9 cellular contexts compared by ENCODE assay signal in the genomic region with DNA sequence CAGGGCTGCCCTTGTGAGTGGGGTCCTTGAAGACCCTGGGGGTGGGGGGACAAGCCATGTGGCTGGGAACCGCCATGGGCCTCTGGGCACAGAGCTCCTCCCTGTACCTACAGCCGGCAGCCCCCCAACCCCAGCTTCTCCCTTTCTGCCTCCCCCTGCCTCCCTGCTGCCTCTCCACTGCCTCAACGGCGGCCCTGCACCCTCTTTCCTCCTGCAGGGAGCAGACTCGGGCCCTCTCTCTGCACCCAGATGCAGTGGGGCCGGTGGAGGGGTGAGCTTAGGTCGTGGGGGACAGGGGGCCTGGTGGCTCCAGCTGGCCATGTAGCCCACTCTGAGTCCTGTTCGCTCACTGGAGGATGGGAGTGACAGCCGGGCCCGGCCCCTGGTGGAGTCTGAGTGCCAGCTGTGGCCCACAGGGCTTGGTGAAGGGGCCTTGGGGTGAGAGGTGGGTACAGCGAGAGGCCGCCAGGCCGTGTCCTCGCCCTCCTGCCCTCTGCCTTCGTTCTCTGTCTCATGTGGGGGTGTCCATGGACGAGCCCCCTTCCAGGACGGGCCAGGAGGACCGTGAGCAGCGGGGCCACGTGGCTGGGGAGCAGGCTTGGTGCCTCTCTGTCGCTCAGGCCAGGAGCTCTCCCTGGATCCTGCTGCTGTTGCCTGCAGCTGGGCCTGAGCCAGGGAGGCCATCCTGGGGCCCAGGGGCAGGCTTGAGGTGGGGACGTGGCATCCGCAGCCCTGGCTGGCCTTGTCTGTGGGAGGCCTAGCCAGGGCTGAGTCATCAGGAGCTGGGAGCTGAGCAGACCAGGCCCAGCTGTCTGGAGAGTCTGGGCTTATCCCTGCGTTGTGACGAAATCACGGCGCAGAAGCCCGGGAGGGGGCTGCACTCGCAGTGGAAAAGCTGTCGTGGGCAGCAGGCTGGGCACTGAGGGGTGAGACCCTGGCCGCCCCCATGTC.
DNase-seq lines count a peak whose midpoint lies in the region; ATAC-seq, FAIRE-seq and TF ChIP-seq lines count a peak whose summit lies in the region.
"Had no signal": no experiment of that assay in that cellular context is flagged by ENCODE, and none has a peak within 500 bp of the region (broad histone marks: within the 10 kb centered on the region; RNA-seq: fewer than 3 reads in every experiment).

No MANE protein-coding gene starts in this region.

- FAIRE-seq in kidney (lab: Jason Lieb, UNC), result no peak

- no peak overlapping the region for H3K4me3 Mint-ChIP-seq in effector memory CD8-positive, alpha-beta T cell

- H3K4me3 ChIP-seq in astrocyte of the spinal cord (ENCODE audit: low read depth, low read length) (no peak overlapping the region), kidney (ENCODE audit: low read length in 2 of 2) (no peak overlapping the region), transverse colon (no peak overlapping the region)

- intact Hi-C loops in kidney (cut with DNase I) (no loop called here), transverse colon (cut with DNase I; ENCODE audit: low total_unique reads) (no loop called here)

- H3K9me3 ChIP-seq in kidney (ENCODE audit: control insufficient read depth in 1 of 2, low read length in 2 of 2), result no peaks in the 10 kb centered on the region
- H3K9me3 ChIP-seq in transverse colon, result no peaks in the 10 kb centered on the region

- peaks cover 0 to 2% of the 10 kb centered on the region in 2 donors for H3K4me1 Mint-ChIP-seq in effector memory CD8-positive, alpha-beta T cell (ENCODE audit: low read depth in 2 of 2)

- no peak overlapping the region for H3K27ac ChIP-seq in kidney (ENCODE audit: low read depth in 2 of 2, low read length in 2 of 2)
- H3K27ac ChIP-seq in transverse colon, result no peak overlapping the region
- H3K27ac ChIP-seq: 22Rv1 had no signal

- peaks cover 27% of the 10 kb centered on the region for H3K27me3 ChIP-seq in transverse colon

- H3K36me3 Mint-ChIP-seq in effector memory CD8-positive, alpha-beta T cell (ENCODE audit: insufficient read depth), result no peaks in the 10 kb centered on the region

- in situ Hi-C loops in astrocyte of the spinal cord (cut with HindIII; ENCODE audit: low sequenced_read_pairs) (no loop called here), transverse colon (cut with MboI; ENCODE audit: low pct_ligation_motif_present in 1 of 4, low pct_unique_long_range_greater_than_20kb in 1 of 4, low sequenced_read_pairs in 3 of 4) (no loop called here)

- H3K36me3 ChIP-seq in kidney (ENCODE audit: control insufficient read depth in 1 of 2, insufficient read depth in 2 of 2, low read length in 2 of 2) (no peaks in the 10 kb centered on the region), transverse colon (no peaks in the 10 kb centered on the region)

- peaks cover 18 to 48% of the 10 kb centered on the region in 2 donors for H3K27me3 Mint-ChIP-seq in effector memory CD8-positive, alpha-beta T cell

- no peak overlapping the region for H3K9ac ChIP-seq in kidney (ENCODE audit: low read length in 2 of 2)

- no peak for TF ChIP-seq EP300 in transverse colon (IDR thresholded peaks at IDR 0.05; ENCODE audit: low read depth)

- H3K4me1 ChIP-seq in kidney (ENCODE audit: control insufficient read depth in 1 of 2, insufficient read depth in 1 of 2, low read depth in 1 of 2, low read length in 2 of 2) (no peaks in the 10 kb centered on the region), transverse colon (peaks cover 0 to 7% (median 0%) of the 10 kb centered on the region in 4 donors)

- no peaks in the 10 kb centered on the region for H3K9me3 Mint-ChIP-seq in effector memory CD8-positive, alpha-beta T cell

- TF ChIP-seq POLR2A in transverse colon (IDR thresholded peaks at IDR 0.05), result no peak

- H3K27ac Mint-ChIP-seq in effector memory CD8-positive, alpha-beta T cell, result peak overlapping the region in 1 of 2 donors; percentile 22

- DNase-seq in DMS 273 (lab: John Stamatoyannopoulos, UW; ENCODE audit: unreplicated experiment) (peak; percentile 59), DMS 273 treated with DMSO at 0.1 percent for 48 hours (lab: John Stamatoyannopoulos, UW) (no peak), astrocyte of the spinal cord (ENCODE audit: low read depth, low spot score) (peak; percentile 96), kidney (peak; percentile 87), transverse colon (peak; percentile 42), NCI-H1092 (lab: John Stamatoyannopoulos, UW) (no peak), SKM-1 (lab: John Stamatoyannopoulos, UW; ENCODE audit: unreplicated experiment) (no peak)
- DNase-seq in effector memory CD8-positive, alpha-beta T cell, result no peak

- ATAC-seq in effector memory CD8-positive, alpha-beta T cell (replicated peaks), result no peak

- 65% methylated on average over 30 of the region's 31 CpGs; no CpG with 5 or more reads in 1 of the 2 donors for WGBS in transverse colon (ENCODE audit: low coverage in 1 of 2), 2 donors

- TF ChIP-seq CTCF in astrocyte of the spinal cord (IDR thresholded peaks at IDR 0.05; ENCODE audit: low read depth, low read length) (no peak), kidney (IDR thresholded peaks at IDR 0.05; ENCODE audit: borderline replicate concordance, extremely low read depth, insufficient read depth) (no peak), transverse colon (IDR thresholded peaks at IDR 0.05) (no peak)

Comparison
In these comparisons a context has a peak if more than half of its experiments do, and no peak if none do; other contexts are left out.
1. DNase-seq: peak in DMS 273 (single experiment), astrocyte of the spinal cord (single experiment), kidney (single experiment) and transverse colon (single experiment); none in DMS 273 treated with DMSO at 0.1 percent for 48 hours (single experiment), effector memory CD8-positive, alpha-beta T cell (0 of 3), NCI-H1092 (single experiment) and SKM-1 (single experiment).